Comparison of ENCODE assay signal across 22 cellular contexts in the genomic region with DNA sequence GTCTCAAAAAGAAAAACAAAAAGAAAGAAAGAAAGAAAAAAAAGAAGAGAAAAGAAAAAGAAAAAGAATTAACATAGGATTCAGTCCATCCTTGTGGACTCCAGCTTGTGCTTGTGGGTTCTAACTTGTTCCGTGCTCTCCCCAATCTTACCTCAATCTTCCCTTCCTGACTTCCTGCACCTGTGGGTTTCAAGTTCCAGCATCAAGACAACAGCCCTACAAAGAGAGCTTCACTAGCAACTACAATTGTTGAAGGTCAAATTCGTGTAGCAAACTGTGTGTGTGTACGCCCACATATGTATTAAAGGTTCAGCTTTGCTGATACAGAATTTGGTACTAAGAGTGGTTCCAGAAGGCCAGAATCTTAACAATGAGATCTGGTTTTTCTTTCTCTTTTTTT. TPM values are rescaled to one million over a fixed set of nuclear protein-coding genes. Genes with fewer than 3 reads are reported as not detected.
"Had no signal": no experiment of that assay in that cellular context is flagged by ENCODE, and none has a peak within 500 bp of the region (broad histone marks: within the 10 kb centered on the region; RNA-seq: fewer than 3 reads in every experiment).

No MANE protein-coding gene starts in this region.

- DNase-seq: activated B cell treated with CpG ODN at 0.5 μM for 24 hours; activated CD4-positive, alpha-beta memory T cell treated with anti-CD3 and anti-CD28 coated beads for 36 hours; activated naive CD4-positive, alpha-beta T cell treated with anti-CD3 and anti-CD28 coated beads for 36 hours; central memory CD4-positive, alpha-beta T cell; hypothalamus; kidney glomerular epithelial cell; mesendoderm; nephron progenitor cell; occipital lobe; right cardiac atrium; Right ventricle myocardium superior; SK-N-SH; small intestine; stimulated activated CD4-positive, alpha-beta T cell treated with anti-CD3 and anti-CD28 coated beads, Interleukin-4, amount 100 ng/mL, for 24 hours; transverse colon had no signal

- H3K4me2 ChIP-seq: SK-N-SH had no signal

- H3K4me1 ChIP-seq: esophagus muscularis mucosa, prostate gland, transverse colon had no signal

- H3K4me3 ChIP-seq: coronary artery, esophagus muscularis mucosa, prostate gland, transverse colon had no signal

- ATAC-seq: right cardiac atrium had no signal

- H3K27me3 Mint-ChIP-seq: activated B cell treated with CpG ODN at 0.5 μM for 24 hours; activated CD4-positive, alpha-beta memory T cell treated with anti-CD3 and anti-CD28 coated beads for 36 hours had no signal

- H3K36me3 ChIP-seq: esophagus muscularis mucosa, prostate gland, transverse colon had no signal

- H3K4me3 Mint-ChIP-seq: activated B cell treated with CpG ODN at 0.5 μM for 24 hours; activated CD4-positive, alpha-beta memory T cell treated with anti-CD3 and anti-CD28 coated beads for 36 hours; activated naive CD4-positive, alpha-beta T cell treated with anti-CD3 and anti-CD28 coated beads for 36 hours; activated T-helper 1 cell treated with anti-CD3 and anti-CD28 coated beads, Interleukin-12 subunit alpha, Interleukin-12 subunit beta, Interleukin-2, Interleukin-4 antibody, amounts not matched to agents 30 ng/mL and 10 ng/mL and 1 ng/mL, durations not matched to agents 14 hours and 24 hours and 36 hours; brain; nephron progenitor cell had no signal

- H3K9me3 ChIP-seq: prostate gland, transverse colon had no signal

- H3K4me1 Mint-ChIP-seq: brain had no signal

- H3K27ac ChIP-seq: coronary artery, esophagus muscularis mucosa, prostate gland, transverse colon had no signal

- H3K27me3 ChIP-seq: transverse colon had no signal

- H3K9me2 ChIP-seq: SK-N-SH had no signal

- H3K27ac Mint-ChIP-seq: activated B cell treated with CpG ODN at 0.5 μM for 24 hours; activated CD4-positive, alpha-beta memory T cell treated with anti-CD3 and anti-CD28 coated beads for 36 hours; activated naive CD4-positive, alpha-beta T cell treated with anti-CD3 and anti-CD28 coated beads for 36 hours; activated T-helper 1 cell treated with anti-CD3 and anti-CD28 coated beads, Interleukin-12 subunit alpha, Interleukin-12 subunit beta, Interleukin-2, Interleukin-4 antibody, amounts not matched to agents 30 ng/mL and 10 ng/mL and 1 ng/mL, durations not matched to agents 14 hours and 24 hours and 36 hours; brain had no signal

- H3K9ac ChIP-seq: SK-N-SH had no signal

- H3K36me3 Mint-ChIP-seq: brain had no signal

RNA-seq across cellular contexts. Expression of a gene that starts 25.3 kb away (rescaled TPM):
- total RNA-seq: occipital lobe had no signal

RNA-seq across cellular contexts. Expression of a gene that starts 36.8 kb away (rescaled TPM):
- total RNA-seq: prostate gland, Right ventricle myocardium superior, transverse colon had no signal

RNA-seq across cellular contexts. Expression of a gene that starts 41.2 kb away (rescaled TPM):
- total RNA-seq: activated T-helper 1 cell treated with anti-CD3 and anti-CD28 coated beads, Interleukin-12 subunit alpha, Interleukin-12 subunit beta, Interleukin-2, Interleukin-4 antibody, amounts not matched to agents 30 ng/mL and 10 ng/mL and 1 ng/mL, durations not matched to agents 14 hours and 24 hours and 36 hours; occipital lobe had no signal

RNA-seq across cellular contexts. Expression of a gene that starts 45.0 kb away (rescaled TPM):
- total RNA-seq: activated B cell treated with CpG ODN at 0.5 μM for 24 hours; activated T-helper 1 cell treated with anti-CD3 and anti-CD28 coated beads, Interleukin-12 subunit alpha, Interleukin-12 subunit beta, Interleukin-2, Interleukin-4 antibody, amounts not matched to agents 30 ng/mL and 10 ng/mL and 1 ng/mL, durations not matched to agents 14 hours and 24 hours and 36 hours had no signal

RNA-seq across cellular contexts. Expression of a gene that starts 48.7 kb away (rescaled TPM):
- total RNA-seq: activated B cell treated with CpG ODN at 0.5 μM for 24 hours; activated naive CD4-positive, alpha-beta T cell treated with anti-CD3 and anti-CD28 coated beads for 36 hours; activated T-helper 1 cell treated with anti-CD3 and anti-CD28 coated beads, Interleukin-12 subunit alpha, Interleukin-12 subunit beta, Interleukin-2, Interleukin-4 antibody, amounts not matched to agents 30 ng/mL and 10 ng/mL and 1 ng/mL, durations not matched to agents 14 hours and 24 hours and 36 hours; esophagus muscularis mucosa; lower leg skin; occipital lobe; right cardiac atrium; Right ventricle myocardium superior; T-helper 2 cell treated with Interferon-gamma antibody and Interleukin-4, amounts not matched to agents 100 ng/mL and 5 ng/mL, for 36 hours; transverse colon had no signal
